Comparison of ENCODE assay signal across 1 cellular context in the genomic region with DNA sequence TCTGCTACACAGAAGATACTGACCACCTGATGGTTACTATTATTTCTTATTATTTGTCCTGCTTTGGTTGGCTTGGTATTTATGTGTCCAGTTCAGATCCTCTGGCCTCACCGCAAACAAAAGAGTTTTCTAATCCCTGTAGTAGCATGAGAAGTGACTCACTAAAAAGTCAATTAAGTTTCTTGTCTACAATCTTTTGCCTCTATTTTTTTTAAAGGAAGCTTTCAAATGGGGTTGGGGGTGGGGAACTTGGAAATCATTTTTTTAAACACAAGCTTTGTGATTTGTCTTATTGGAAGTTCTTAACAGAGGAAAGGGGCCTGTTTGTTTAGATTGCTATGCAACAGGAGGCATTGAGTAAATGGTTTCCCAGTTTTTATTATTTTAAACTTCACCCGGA.
TF ChIP-seq lines count a peak whose summit lies in the region.

No MANE protein-coding gene starts in this region.

TF ChIP-seq in WTC11, 78 proteins besides CTCF, POLR2A, EP300 and RAD21 (continued from another document):
- TF ChIP-seq, protein P1, sequence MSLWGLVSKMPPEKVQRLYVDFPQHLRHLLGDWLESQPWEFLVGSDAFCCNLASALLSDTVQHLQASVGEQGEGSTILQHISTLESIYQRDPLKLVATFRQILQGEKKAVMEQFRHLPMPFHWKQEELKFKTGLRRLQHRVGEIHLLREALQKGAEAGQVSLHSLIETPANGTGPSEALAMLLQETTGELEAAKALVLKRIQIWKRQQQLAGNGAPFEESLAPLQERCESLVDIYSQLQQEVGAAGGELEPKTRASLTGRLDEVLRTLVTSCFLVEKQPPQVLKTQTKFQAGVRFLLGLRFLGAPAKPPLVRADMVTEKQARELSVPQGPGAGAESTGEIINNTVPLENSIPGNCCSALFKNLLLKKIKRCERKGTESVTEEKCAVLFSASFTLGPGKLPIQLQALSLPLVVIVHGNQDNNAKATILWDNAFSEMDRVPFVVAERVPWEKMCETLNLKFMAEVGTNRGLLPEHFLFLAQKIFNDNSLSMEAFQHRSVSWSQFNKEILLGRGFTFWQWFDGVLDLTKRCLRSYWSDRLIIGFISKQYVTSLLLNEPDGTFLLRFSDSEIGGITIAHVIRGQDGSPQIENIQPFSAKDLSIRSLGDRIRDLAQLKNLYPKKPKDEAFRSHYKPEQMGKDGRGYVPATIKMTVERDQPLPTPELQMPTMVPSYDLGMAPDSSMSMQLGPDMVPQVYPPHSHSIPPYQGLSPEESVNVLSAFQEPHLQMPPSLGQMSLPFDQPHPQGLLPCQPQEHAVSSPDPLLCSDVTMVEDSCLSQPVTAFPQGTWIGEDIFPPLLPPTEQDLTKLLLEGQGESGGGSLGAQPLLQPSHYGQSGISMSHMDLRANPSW (CRISPR knock-in tag; conservative IDR thresholded peaks at IDR 0.05; ENCODE audit: low read depth): no peak
- no peak for TF ChIP-seq TCF7 (CRISPR knock-in tag; IDR thresholded peaks at IDR 0.05; ENCODE audit: low read depth)
- no peak for TF ChIP-seq ELF4 (CRISPR knock-in tag; IDR thresholded peaks at IDR 0.05; ENCODE audit: low read depth)
- no peak for TF ChIP-seq AFF4 (CRISPR knock-in tag; IDR thresholded peaks at IDR 0.05; ENCODE audit: borderline replicate concordance)
- TF ChIP-seq MYBL2 (CRISPR knock-in tag; IDR thresholded peaks at IDR 0.05): no peak
- TF ChIP-seq IRF2 (CRISPR knock-in tag; IDR thresholded peaks at IDR 0.05; ENCODE audit: borderline replicate concordance, low read depth): no peak
- TF ChIP-seq, protein P2, sequence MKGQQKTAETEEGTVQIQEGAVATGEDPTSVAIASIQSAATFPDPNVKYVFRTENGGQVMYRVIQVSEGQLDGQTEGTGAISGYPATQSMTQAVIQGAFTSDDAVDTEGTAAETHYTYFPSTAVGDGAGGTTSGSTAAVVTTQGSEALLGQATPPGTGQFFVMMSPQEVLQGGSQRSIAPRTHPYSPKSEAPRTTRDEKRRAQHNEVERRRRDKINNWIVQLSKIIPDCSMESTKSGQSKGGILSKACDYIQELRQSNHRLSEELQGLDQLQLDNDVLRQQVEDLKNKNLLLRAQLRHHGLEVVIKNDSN (CRISPR knock-in tag; IDR thresholded peaks at IDR 0.05): no peak
- TF ChIP-seq GABPB1 (CRISPR knock-in tag; IDR thresholded peaks at IDR 0.05): no peak
- TF ChIP-seq ARID4B (CRISPR knock-in tag; IDR thresholded peaks at IDR 0.05; ENCODE audit: borderline replicate concordance): no peak
- TF ChIP-seq, protein P3, sequence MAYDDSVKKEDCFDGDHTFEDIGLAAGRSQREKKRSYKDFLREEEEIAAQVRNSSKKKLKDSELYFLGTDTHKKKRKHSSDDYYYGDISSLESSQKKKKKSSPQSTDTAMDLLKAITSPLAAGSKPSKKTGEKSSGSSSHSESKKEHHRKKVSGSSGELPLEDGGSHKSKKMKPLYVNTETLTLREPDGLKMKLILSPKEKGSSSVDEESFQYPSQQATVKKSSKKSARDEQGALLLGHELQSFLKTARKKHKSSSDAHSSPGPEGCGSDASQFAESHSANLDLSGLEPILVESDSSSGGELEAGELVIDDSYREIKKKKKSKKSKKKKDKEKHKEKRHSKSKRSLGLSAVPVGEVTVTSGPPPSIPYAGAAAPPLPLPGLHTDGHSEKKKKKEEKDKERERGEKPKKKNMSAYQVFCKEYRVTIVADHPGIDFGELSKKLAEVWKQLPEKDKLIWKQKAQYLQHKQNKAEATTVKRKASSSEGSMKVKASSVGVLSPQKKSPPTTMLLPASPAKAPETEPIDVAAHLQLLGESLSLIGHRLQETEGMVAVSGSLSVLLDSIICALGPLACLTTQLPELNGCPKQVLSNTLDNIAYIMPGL (CRISPR knock-in tag; IDR thresholded peaks at IDR 0.05): no peak
- no peak for TF ChIP-seq CDX4 (CRISPR knock-in tag; IDR thresholded peaks at IDR 0.05; ENCODE audit: borderline replicate concordance)
- no peak for TF ChIP-seq ZNF281 (CRISPR knock-in tag; IDR thresholded peaks at IDR 0.05)
